Comparison of ENCODE assay signal across 25 cellular contexts in the genomic region with DNA sequence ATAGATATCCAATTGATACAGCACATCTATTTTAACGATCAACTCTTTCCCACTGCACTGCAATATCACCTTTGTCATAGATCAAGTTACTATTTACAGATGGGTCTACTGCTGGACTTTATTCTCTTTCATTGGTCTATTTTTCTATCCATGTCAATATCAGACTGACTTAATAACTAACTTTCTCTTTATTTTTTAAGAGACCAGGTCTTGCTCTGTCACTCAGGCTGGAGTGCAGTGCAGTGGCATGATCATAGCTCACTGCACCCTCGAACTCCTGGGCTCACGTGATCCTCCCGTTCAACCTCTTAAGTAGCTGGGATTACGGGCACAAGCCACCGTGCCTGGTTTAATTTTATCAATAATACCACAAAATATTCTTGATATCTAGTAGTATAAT.
DNase-seq lines count a peak whose midpoint lies in the region; ATAC-seq and TF ChIP-seq lines count a peak whose summit lies in the region.
"Had no signal": no experiment of that assay in that cellular context is flagged by ENCODE, and none has a peak within 500 bp of the region (broad histone marks: within the 10 kb centered on the region; RNA-seq: fewer than 3 reads in every experiment).

No MANE protein-coding gene starts in this region.

- no peak for DNase-seq in activated naive CD4-positive, alpha-beta T cell treated with anti-CD3 and anti-CD28 coated beads for 36 hours
- DNase-seq in activated CD8-positive, alpha-beta memory T cell treated with anti-CD3 and anti-CD28 coated beads, Interleukin-2, amount 10 ng/mL, durations not matched to agents 7 days and 5 days = no peak
- no peak for DNase-seq in type B pancreatic cell (ENCODE audit: extremely low spot score, unreplicated experiment)
- DNase-seq: 8988T, ACHN, BE2C, DMS53, H7, Kasumi-1, NCI-H1105 treated with DMSO at 0.1 percent for 48 hours, NCI-H146, NCI-H2029, NCI-H446, NCI-H526 treated with DMSO at 0.1 percent for 48 hours, PC-9, SJCRH30 had no signal

- no peaks in the 10 kb centered on the region for H3K27me3 Mint-ChIP-seq in activated naive CD4-positive, alpha-beta T cell treated with anti-CD3 and anti-CD28 coated beads, Interleukin-2, amount 50 U/mL, for 24 hours
- H3K27me3 Mint-ChIP-seq in activated naive CD4-positive, alpha-beta T cell treated with anti-CD3 and anti-CD28 coated beads for 36 hours (ENCODE audit: low read depth) = no peaks in the 10 kb centered on the region
- no peaks in the 10 kb centered on the region for H3K27me3 Mint-ChIP-seq in activated CD8-positive, alpha-beta memory T cell treated with anti-CD3 and anti-CD28 coated beads, Interleukin-2, amount 10 ng/mL, durations not matched to agents 7 days and 5 days
- H3K27me3 Mint-ChIP-seq in type B pancreatic cell = no peaks in the 10 kb centered on the region

- no peak overlapping the region for H3K9ac ChIP-seq in liver (ENCODE audit: low read depth in 1 of 2, low read length in 2 of 2)

- TF ChIP-seq CTCF in VCaP (conservative IDR thresholded peaks at IDR 0.05) (no peak), liver (IDR thresholded peaks at IDR 0.05; ENCODE audit: low read depth, low read length, missing input control) (no peak), type B pancreatic cell (conservative IDR thresholded peaks at IDR 0.05) (no peak)

- WGBS in liver = 45% methylated on average over 6 of the region's 6 CpGs

- H3K4me3 ChIP-seq in liver (ENCODE audit: low read depth in 1 of 3, low read length in 3 of 3) = no peak overlapping the region
- H3K4me3 ChIP-seq: K562, PC-9, SJCRH30 had no signal

- no peaks in the 10 kb centered on the region for H3K9me3 ChIP-seq in liver (ENCODE audit: control insufficient read depth in 4 of 4, low read length in 3 of 4)
- H3K9me3 ChIP-seq: BE2C, SJCRH30 had no signal

- H3K4me3 Mint-ChIP-seq in activated naive CD4-positive, alpha-beta T cell treated with anti-CD3 and anti-CD28 coated beads, Interleukin-2, amount 50 U/mL, for 24 hours = no peak overlapping the region
- H3K4me3 Mint-ChIP-seq in activated naive CD4-positive, alpha-beta T cell treated with anti-CD3 and anti-CD28 coated beads for 36 hours = no peak overlapping the region
- no peak overlapping the region for H3K4me3 Mint-ChIP-seq in activated CD8-positive, alpha-beta memory T cell treated with anti-CD3 and anti-CD28 coated beads, Interleukin-2, amount 10 ng/mL, durations not matched to agents 7 days and 5 days
- no peak overlapping the region for H3K4me3 Mint-ChIP-seq in type B pancreatic cell
- H3K4me3 Mint-ChIP-seq: CD14-positive monocyte had no signal

- no peaks in the 10 kb centered on the region for H3K36me3 ChIP-seq in liver (ENCODE audit: control insufficient read depth in 4 of 4, insufficient read depth in 3 of 4, low read depth in 1 of 4, low read length in 3 of 4)
- H3K36me3 ChIP-seq: BE2C, SJCRH30 had no signal

- peak overlapping the region; percentile 54 for H3K27ac ChIP-seq in VCaP
- peak overlapping the region in 1 of 2 donors; percentile 33 for H3K27ac ChIP-seq in liver (ENCODE audit: low read depth in 1 of 2, low read length in 2 of 2)
- H3K27ac ChIP-seq: PC-9, SJCRH30 had no signal

- peak overlapping the region; percentile 98 for H3K27ac Mint-ChIP-seq in activated naive CD4-positive, alpha-beta T cell treated with anti-CD3 and anti-CD28 coated beads, Interleukin-2, amount 50 U/mL, for 24 hours
- no peak overlapping the region for H3K27ac Mint-ChIP-seq in activated naive CD4-positive, alpha-beta T cell treated with anti-CD3 and anti-CD28 coated beads for 36 hours
- no peak overlapping the region for H3K27ac Mint-ChIP-seq in activated CD8-positive, alpha-beta memory T cell treated with anti-CD3 and anti-CD28 coated beads, Interleukin-2, amount 10 ng/mL, durations not matched to agents 7 days and 5 days
- H3K27ac Mint-ChIP-seq in type B pancreatic cell = no peak overlapping the region

- no peaks in the 10 kb centered on the region for H3K27me3 ChIP-seq in liver (ENCODE audit: control insufficient read depth in 4 of 4, insufficient read depth in 4 of 4, low read length in 3 of 4)
- H3K27me3 ChIP-seq: BE2C, SJCRH30 had no signal

- H3K36me3 Mint-ChIP-seq in activated naive CD4-positive, alpha-beta T cell treated with anti-CD3 and anti-CD28 coated beads, Interleukin-2, amount 50 U/mL, for 24 hours = peaks cover 25% of the 10 kb centered on the region
- peaks cover 9% of the 10 kb centered on the region for H3K36me3 Mint-ChIP-seq in activated naive CD4-positive, alpha-beta T cell treated with anti-CD3 and anti-CD28 coated beads for 36 hours (ENCODE audit: low read depth)
- H3K36me3 Mint-ChIP-seq in activated CD8-positive, alpha-beta memory T cell treated with anti-CD3 and anti-CD28 coated beads, Interleukin-2, amount 10 ng/mL, durations not matched to agents 7 days and 5 days = peaks cover 22% of the 10 kb centered on the region
- peaks cover 15% of the 10 kb centered on the region for H3K36me3 Mint-ChIP-seq in type B pancreatic cell

- intact Hi-C loops in activated naive CD4-positive, alpha-beta T cell treated with anti-CD3 and anti-CD28 coated beads for 36 hours (cut with micrococcal nuclease) = loop anchor here (5.0 to 10.0 kb wide), 2 partner anchors 158 to 725 kb away; no protein-coding TSS in a partner anchor

- peaks cover 4 to 27% (median 11%) of the 10 kb centered on the region in 4 donors for H3K4me1 ChIP-seq in liver (ENCODE audit: control insufficient read depth in 4 of 4, insufficient read depth in 4 of 4, low read length in 3 of 4)
- H3K4me1 ChIP-seq: BE2C, SJCRH30 had no signal

- ATAC-seq in activated CD8-positive, alpha-beta memory T cell treated with anti-CD3 and anti-CD28 coated beads, Interleukin-2, amount 10 ng/mL, durations not matched to agents 7 days and 5 days = no peak
- no peak for ATAC-seq in GM21360 (IDR thresholded peaks at IDR 0.05; ENCODE audit: unreplicated experiment)
- ATAC-seq in GM18868 (IDR thresholded peaks at IDR 0.05; ENCODE audit: unreplicated experiment) = no peak
- ATAC-seq: K562, Right ventricle myocardium inferior, SK-N-SH treated with all-trans-retinoic acid at 6 μM for 48 hours had no signal

- CTCF ChIA-PET in activated naive CD4-positive, alpha-beta T cell treated with anti-CD3 and anti-CD28 coated beads for 36 hours (lab: Charles Lee) = no interaction called here
- CTCF ChIA-PET in activated CD8-positive, alpha-beta memory T cell treated with anti-CD3 and anti-CD28 coated beads, Interleukin-2, amount 10 ng/mL, durations not matched to agents 7 days and 5 days (lab: Charles Lee) = interaction anchor here (1.0 kb wide), 1 partner anchor 160 kb away, joined by 3 read pairs; a partner anchor contains a TSS

- H3K4me1 Mint-ChIP-seq in activated naive CD4-positive, alpha-beta T cell treated with anti-CD3 and anti-CD28 coated beads, Interleukin-2, amount 50 U/mL, for 24 hours = peaks cover 79% of the 10 kb centered on the region
- H3K4me1 Mint-ChIP-seq in activated naive CD4-positive, alpha-beta T cell treated with anti-CD3 and anti-CD28 coated beads for 36 hours (ENCODE audit: low read depth) = peaks cover 54% of the 10 kb centered on the region
- H3K4me1 Mint-ChIP-seq in activated CD8-positive, alpha-beta memory T cell treated with anti-CD3 and anti-CD28 coated beads, Interleukin-2, amount 10 ng/mL, durations not matched to agents 7 days and 5 days = peaks cover 13% of the 10 kb centered on the region
- peaks cover 15% of the 10 kb centered on the region for H3K4me1 Mint-ChIP-seq in type B pancreatic cell (ENCODE audit: unreplicated experiment)

- TF ChIP-seq RAD21 in liver (IDR thresholded peaks at IDR 0.05) = peak; percentile 31 to 41

- no peaks in the 10 kb centered on the region for H3K9me3 Mint-ChIP-seq in activated naive CD4-positive, alpha-beta T cell treated with anti-CD3 and anti-CD28 coated beads, Interleukin-2, amount 50 U/mL, for 24 hours
- H3K9me3 Mint-ChIP-seq in activated naive CD4-positive, alpha-beta T cell treated with anti-CD3 and anti-CD28 coated beads for 36 hours = no peaks in the 10 kb centered on the region
- H3K9me3 Mint-ChIP-seq in activated CD8-positive, alpha-beta memory T cell treated with anti-CD3 and anti-CD28 coated beads, Interleukin-2, amount 10 ng/mL, durations not matched to agents 7 days and 5 days (ENCODE audit: low read depth) = no peaks in the 10 kb centered on the region
- peaks cover 9% of the 10 kb centered on the region for H3K9me3 Mint-ChIP-seq in type B pancreatic cell
- H3K9me3 Mint-ChIP-seq: CD14-positive monocyte had no signal

TF ChIP-seq in liver, 16 proteins besides CTCF, POLR2A, EP300 and RAD21 (continues in another document):
- TF ChIP-seq, protein P1, sequence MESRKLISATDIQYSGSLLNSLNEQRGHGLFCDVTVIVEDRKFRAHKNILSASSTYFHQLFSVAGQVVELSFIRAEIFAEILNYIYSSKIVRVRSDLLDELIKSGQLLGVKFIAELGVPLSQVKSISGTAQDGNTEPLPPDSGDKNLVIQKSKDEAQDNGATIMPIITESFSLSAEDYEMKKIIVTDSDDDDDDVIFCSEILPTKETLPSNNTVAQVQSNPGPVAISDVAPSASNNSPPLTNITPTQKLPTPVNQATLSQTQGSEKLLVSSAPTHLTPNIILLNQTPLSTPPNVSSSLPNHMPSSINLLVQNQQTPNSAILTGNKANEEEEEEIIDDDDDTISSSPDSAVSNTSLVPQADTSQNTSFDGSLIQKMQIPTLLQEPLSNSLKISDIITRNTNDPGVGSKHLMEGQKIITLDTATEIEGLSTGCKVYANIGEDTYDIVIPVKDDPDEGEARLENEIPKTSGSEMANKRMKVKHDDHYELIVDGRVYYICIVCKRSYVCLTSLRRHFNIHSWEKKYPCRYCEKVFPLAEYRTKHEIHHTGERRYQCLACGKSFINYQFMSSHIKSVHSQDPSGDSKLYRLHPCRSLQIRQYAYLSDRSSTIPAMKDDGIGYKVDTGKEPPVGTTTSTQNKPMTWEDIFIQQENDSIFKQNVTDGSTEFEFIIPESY (IDR thresholded peaks at IDR 0.05) = peak; percentile 58
- TF ChIP-seq HNF4A (conservative IDR thresholded peaks at IDR 0.05) = peak; percentile 89 to 90
